ENCODE assay signal across 1 cellular context in the genomic region with DNA sequence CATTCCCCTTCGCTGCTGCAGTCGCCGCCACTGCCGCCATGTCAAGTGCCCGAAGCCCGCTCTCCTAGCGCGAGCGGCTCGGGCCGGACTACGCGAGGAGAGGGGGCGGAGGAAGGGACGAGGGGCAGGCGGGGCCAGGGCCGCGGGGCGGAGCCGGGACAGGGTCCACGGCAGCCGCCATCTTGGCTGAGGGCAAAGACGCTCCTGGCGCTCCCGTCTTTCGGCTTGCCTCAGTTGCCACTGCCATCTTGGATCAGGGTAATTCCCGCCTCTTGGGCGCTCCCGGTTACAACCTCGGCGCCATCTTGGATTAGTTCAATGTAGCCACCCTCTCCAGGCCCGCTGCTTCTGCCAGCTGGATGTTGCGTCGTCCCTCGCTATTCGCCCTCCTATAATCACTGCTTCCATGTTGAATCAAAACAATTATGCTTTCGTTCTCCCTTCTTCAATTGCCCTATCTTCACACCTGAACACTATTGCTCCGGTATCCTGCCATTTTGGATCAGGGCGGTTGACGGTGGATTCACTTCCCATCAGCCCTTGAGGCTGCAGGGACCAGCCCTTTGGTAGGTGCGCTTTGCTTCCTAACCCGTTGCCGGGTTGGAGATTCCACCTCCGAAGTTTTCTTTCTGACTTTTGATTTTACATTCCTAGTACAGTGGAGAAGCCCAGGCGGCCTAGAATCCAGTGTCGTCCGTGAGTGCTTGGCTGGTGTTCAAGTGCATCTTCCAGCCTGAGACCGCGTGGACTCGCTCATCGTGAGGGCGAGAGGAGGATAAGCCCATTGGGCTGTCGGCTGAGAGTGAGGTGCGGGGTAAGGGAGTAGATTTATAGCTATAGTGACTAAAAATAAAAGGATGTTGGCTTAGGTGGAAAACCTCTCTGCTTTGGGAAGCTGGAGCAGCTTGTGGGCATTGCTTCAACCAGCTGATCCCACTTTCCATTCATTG.
A peak's percentile ranks its signal among the peaks of the same experiment; 100 is the strongest.
TF ChIP-seq lines count a peak whose summit lies in the region.

A gene with protein sequence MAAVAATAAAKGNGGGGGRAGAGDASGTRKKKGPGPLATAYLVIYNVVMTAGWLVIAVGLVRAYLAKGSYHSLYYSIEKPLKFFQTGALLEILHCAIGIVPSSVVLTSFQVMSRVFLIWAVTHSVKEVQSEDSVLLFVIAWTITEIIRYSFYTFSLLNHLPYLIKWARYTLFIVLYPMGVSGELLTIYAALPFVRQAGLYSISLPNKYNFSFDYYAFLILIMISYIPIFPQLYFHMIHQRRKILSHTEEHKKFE (minus strand): TSS at position 66 of the 950 bp plus-strand sequence. CDS start 26 bp downstream, at position 40.

TF ChIP-seq in SK-N-SH, 30 proteins besides CTCF, POLR2A, EP300 and RAD21 (continued from another document):
- TF ChIP-seq, protein P1, sequence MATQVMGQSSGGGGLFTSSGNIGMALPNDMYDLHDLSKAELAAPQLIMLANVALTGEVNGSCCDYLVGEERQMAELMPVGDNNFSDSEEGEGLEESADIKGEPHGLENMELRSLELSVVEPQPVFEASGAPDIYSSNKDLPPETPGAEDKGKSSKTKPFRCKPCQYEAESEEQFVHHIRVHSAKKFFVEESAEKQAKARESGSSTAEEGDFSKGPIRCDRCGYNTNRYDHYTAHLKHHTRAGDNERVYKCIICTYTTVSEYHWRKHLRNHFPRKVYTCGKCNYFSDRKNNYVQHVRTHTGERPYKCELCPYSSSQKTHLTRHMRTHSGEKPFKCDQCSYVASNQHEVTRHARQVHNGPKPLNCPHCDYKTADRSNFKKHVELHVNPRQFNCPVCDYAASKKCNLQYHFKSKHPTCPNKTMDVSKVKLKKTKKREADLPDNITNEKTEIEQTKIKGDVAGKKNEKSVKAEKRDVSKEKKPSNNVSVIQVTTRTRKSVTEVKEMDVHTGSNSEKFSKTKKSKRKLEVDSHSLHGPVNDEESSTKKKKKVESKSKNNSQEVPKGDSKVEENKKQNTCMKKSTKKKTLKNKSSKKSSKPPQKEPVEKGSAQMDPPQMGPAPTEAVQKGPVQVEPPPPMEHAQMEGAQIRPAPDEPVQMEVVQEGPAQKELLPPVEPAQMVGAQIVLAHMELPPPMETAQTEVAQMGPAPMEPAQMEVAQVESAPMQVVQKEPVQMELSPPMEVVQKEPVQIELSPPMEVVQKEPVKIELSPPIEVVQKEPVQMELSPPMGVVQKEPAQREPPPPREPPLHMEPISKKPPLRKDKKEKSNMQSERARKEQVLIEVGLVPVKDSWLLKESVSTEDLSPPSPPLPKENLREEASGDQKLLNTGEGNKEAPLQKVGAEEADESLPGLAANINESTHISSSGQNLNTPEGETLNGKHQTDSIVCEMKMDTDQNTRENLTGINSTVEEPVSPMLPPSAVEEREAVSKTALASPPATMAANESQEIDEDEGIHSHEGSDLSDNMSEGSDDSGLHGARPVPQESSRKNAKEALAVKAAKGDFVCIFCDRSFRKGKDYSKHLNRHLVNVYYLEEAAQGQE (IDR thresholded peaks at IDR 0.05; ENCODE audit: low read depth, low read length): no peak; the same call in 1 of the 2 replicates
- TF ChIP-seq TAF1 (IDR thresholded peaks at IDR 0.05; ENCODE audit: borderline replicate concordance, low read depth, low read length) (peak; percentile 83), USF1 (IDR thresholded peaks at IDR 0.05; ENCODE audit: borderline replicate concordance, low read depth) (no peak), GABPA (IDR thresholded peaks at IDR 0.05; ENCODE audit: low read depth) (no peak; the same call in 1 of the 2 replicates), RFX5 (IDR thresholded peaks at IDR 0.05; ENCODE audit: low read length) (no peak), FOXM1 (IDR thresholded peaks at IDR 0.05; ENCODE audit: low read depth) (no peak), NFIC (IDR thresholded peaks at IDR 0.05; ENCODE audit: borderline replicate concordance) (no peak; the same call in 1 of the 2 replicates), RXRA (IDR thresholded peaks at IDR 0.05; ENCODE audit: borderline replicate concordance, low read depth) (no peak), GATA2 (CRISPR knock-in tag; IDR thresholded peaks at IDR 0.05) (no peak), CHD2 (IDR thresholded peaks at IDR 0.05; ENCODE audit: low read length, partially characterized antibody) (peak; percentile 42), MEF2A (IDR thresholded peaks at IDR 0.05; ENCODE audit: borderline replicate concordance, low read depth) (no peak), SIN3A (IDR thresholded peaks at IDR 0.05; ENCODE audit: borderline replicate concordance, low read depth, low read length) (peak; percentile 75; the same call in 1 of the 2 replicates), MXI1 (IDR thresholded peaks at IDR 0.05; ENCODE audit: low read depth, low read length) (peak; percentile 86; the same call in 1 of the 2 replicates)
- TF ChIP-seq, protein P2, sequence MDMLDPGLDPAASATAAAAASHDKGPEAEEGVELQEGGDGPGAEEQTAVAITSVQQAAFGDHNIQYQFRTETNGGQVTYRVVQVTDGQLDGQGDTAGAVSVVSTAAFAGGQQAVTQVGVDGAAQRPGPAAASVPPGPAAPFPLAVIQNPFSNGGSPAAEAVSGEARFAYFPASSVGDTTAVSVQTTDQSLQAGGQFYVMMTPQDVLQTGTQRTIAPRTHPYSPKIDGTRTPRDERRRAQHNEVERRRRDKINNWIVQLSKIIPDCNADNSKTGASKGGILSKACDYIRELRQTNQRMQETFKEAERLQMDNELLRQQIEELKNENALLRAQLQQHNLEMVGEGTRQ (IDR thresholded peaks at IDR 0.05; ENCODE audit: borderline replicate concordance, low read depth, low read length): no peak
